Comparison of ENCODE assay signal across 9 cellular contexts in the genomic region with DNA sequence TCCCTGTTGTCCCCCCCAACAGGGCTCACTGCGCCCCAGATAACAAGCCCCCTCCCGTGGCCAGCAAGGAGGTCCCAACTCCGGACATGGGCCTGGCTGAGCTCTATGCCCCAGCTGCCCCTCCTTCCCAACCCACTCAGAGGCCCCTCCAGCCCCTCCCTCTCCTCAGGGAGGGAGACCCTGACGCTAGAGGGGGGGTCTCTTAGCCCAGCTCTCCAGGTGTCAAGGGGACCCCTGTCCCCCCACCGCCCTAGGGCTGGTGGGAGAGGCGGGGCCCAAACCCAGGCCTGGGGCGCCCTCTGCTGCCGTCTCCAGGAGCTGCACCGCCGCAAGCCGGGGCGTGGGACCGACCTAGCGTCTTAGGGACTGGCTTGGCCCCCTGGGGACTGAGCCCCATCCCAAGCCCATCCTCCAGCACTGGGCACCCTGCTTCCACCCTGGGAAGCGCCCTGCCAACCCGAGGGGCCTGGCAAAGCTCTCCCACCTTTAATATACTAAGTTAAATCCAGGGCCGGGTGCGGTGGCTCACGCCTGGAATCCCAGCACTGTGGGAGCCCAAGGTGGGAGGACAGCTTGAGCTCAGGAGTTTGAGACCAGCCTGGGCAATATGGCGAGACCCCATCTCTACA. TPM values are rescaled to one million over a fixed set of nuclear protein-coding genes. Genes with fewer than 3 reads are reported as not detected.
DNase-seq lines count a peak whose midpoint lies in the region; ATAC-seq, FAIRE-seq and TF ChIP-seq lines count a peak whose summit lies in the region.
"Had no signal": no experiment of that assay in that cellular context is flagged by ENCODE, and none has a peak within 500 bp of the region (broad histone marks: within the 10 kb centered on the region; RNA-seq: fewer than 3 reads in every experiment).

No MANE protein-coding gene starts in this region.

- TF ChIP-seq CTCF in GM10266 (IDR thresholded peaks at IDR 0.05; ENCODE audit: control insufficient read depth, insufficient read depth, low read depth, missing control alignments) (peak; percentile 98), NB4 (IDR thresholded peaks at IDR 0.05; ENCODE audit: low read depth, low read length) (peak; percentile 59), omental fat pad (IDR thresholded peaks at IDR 0.05) (peak in 1 of 3 donors; percentile 23)

- no peak for FAIRE-seq in urothelium cell line (lab: Jason Lieb, UNC)

- no peak overlapping the region for H3K4me3 ChIP-seq in NB4 (ENCODE audit: low read depth, low read length)

- peak; percentile 54 for ATAC-seq in omental fat pad (ENCODE audit: low FRiP score)
- ATAC-seq in GM21529 (IDR thresholded peaks at IDR 0.05; ENCODE audit: unreplicated experiment): no peak

- DNase-seq in GM10266 (ENCODE audit: extremely low spot score) (peak; percentile 91), NB4 (ENCODE audit: low read depth) (peak; percentile 50), erythroblast (lab: John Stamatoyannopoulos, UW) (peak; percentile 54 to 78), omental fat pad (ENCODE audit: low spot score) (no peak), urothelium cell line (ENCODE audit: low spot score) (peak; percentile 53), DMS153 (lab: John Stamatoyannopoulos, UW) (no peak)
- peak; percentile 30 for DNase-seq in activated CD8-positive, alpha-beta memory T cell treated with anti-CD3 and anti-CD28 coated beads, Interleukin-2, amount 50 U/mL, for 24 hours (ENCODE audit: extremely low read depth)

- TF ChIP-seq POLR2A in NB4 (IDR thresholded peaks at IDR 0.05; ENCODE audit: extremely low read depth, insufficient read length) (no peak), erythroblast (IDR thresholded peaks at IDR 0.05; ENCODE audit: low read length) (no peak)

RNA-seq across cellular contexts. Expression of a gene that starts 1.4 kb away (rescaled TPM):
- under 1 TPM in 1 of 4 donors, not detected in 3; 0.24 TPM for total RNA-seq in omental fat pad
- total RNA-seq: urinary bladder had no signal

RNA-seq across cellular contexts. Expression of a gene that starts 17.5 kb away (rescaled TPM):
- total RNA-seq in omental fat pad: 10 to 100 TPM; 22.8 to 69.4 (median 37.5) TPM

RNA-seq across cellular contexts. Expression of a gene that starts 19.3 kb away (rescaled TPM):
- total RNA-seq in omental fat pad: 100 to 1,000 TPM; 112 to 164 (median 161) TPM

RNA-seq across cellular contexts. Expression of a gene that starts 19.7 kb away (rescaled TPM):
- total RNA-seq in omental fat pad: not detected
- total RNA-seq: urinary bladder had no signal

RNA-seq across cellular contexts. Expression of a gene that starts 24.8 kb away (rescaled TPM):
- 10 to 100 TPM; 39.6 to 75.4 (median 60.8) TPM for total RNA-seq in omental fat pad

Comparison
In these comparisons a context has a peak if more than half of its experiments do, and no peak if none do; other contexts are left out.
1. DNase-seq: peak in GM10266 (single experiment), NB4 (single experiment), activated CD8-positive, alpha-beta memory T cell treated with anti-CD3 and anti-CD28 coated beads, Interleukin-2, amount 50 U/mL, for 24 hours (single experiment), erythroblast (2 of 2) and urothelium cell line (single experiment); none in omental fat pad (single experiment) and DMS153 (single experiment).